In genomic region chr10:97534746-97535367, GRCh38 we compare ENCODE assay signal across 9 cellular contexts. TPM values are rescaled to one million over a fixed set of nuclear protein-coding genes. Genes with fewer than 3 reads are reported as not detected.
A peak's percentile ranks its signal among the peaks of the same experiment; 100 is the strongest.
DNase-seq lines count a peak whose midpoint lies in the region; ATAC-seq and TF ChIP-seq lines count a peak whose summit lies in the region.
"Had no signal": no experiment of that assay in that cellular context is flagged by ENCODE, and none has a peak within 500 bp of the region (broad histone marks: within the 10 kb centered on the region; RNA-seq: fewer than 3 reads in every experiment).

No MANE protein-coding gene starts in this region.

- H3K4me1 ChIP-seq in Panc1 (ENCODE audit: control insufficient read depth, insufficient read depth, low read length) (peaks cover 40% of the 10 kb centered on the region), colonic mucosa (no peaks in the 10 kb centered on the region), neural progenitor cell (peaks cover under 1% of the 10 kb centered on the region)

- H3K27me3 Mint-ChIP-seq in neural progenitor cell (ENCODE audit: insufficient read depth, low read depth), result peaks cover 2% of the 10 kb centered on the region
- H3K27me3 Mint-ChIP-seq: naive thymus-derived CD8-positive, alpha-beta T cell had no signal

- CTCF ChIA-PET in Panc1 (lab: Charles Lee), result interaction anchor here (0.6 to 2.5 kb wide), 6 partner anchors 18 to 92 kb away, joined by 3 to 13 read pairs (median 5); no protein-coding TSS in a partner anchor

- H3K27ac Mint-ChIP-seq in neural progenitor cell, result no peak overlapping the region
- H3K27ac Mint-ChIP-seq: naive thymus-derived CD8-positive, alpha-beta T cell had no signal

- peak; percentile 89 for TF ChIP-seq CTCF in Panc1 (IDR thresholded peaks at IDR 0.05)
- peak; percentile 34 for TF ChIP-seq CTCF in colonic mucosa (IDR thresholded peaks at IDR 0.05)
- TF ChIP-seq CTCF in neural progenitor cell (IDR thresholded peaks at IDR 0.05), result peak; percentile 70

- no peaks in the 10 kb centered on the region for H3K79me2 ChIP-seq in neural progenitor cell (ENCODE audit: low read depth)

- H3K4me3 ChIP-seq in Panc1 (ENCODE audit: low read depth in 2 of 2, low read length in 2 of 2) (no peak overlapping the region), colonic mucosa (no peak overlapping the region), neural progenitor cell (no peak overlapping the region)

- intact Hi-C loops in Panc1 (cut with micrococcal nuclease; ENCODE audit: unreplicated experiment) (no loop called here), colonic mucosa (cut with DNase I) (no loop called here)

- H4K20me1 ChIP-seq in neural progenitor cell (ENCODE audit: low read depth), result no peaks in the 10 kb centered on the region

- no peak overlapping the region for H3K9ac ChIP-seq in colonic mucosa (ENCODE audit: low read depth in 2 of 2, low read length in 2 of 2)
- H3K9ac ChIP-seq in neural progenitor cell, result no peak overlapping the region

- no peaks in the 10 kb centered on the region for H3K36me3 ChIP-seq in Panc1 (ENCODE audit: control insufficient read depth, insufficient read depth, low read length)
- H3K36me3 ChIP-seq in colonic mucosa, result no peaks in the 10 kb centered on the region
- H3K36me3 ChIP-seq in neural progenitor cell, result no peaks in the 10 kb centered on the region

- H3K27ac ChIP-seq in Panc1 (ENCODE audit: low read length), result no peak overlapping the region
- no peak overlapping the region for H3K27ac ChIP-seq in colonic mucosa
- H3K27ac ChIP-seq in neural progenitor cell, result no peak overlapping the region

- H3K36me3 Mint-ChIP-seq in neural progenitor cell, result peaks cover 2% of the 10 kb centered on the region
- H3K36me3 Mint-ChIP-seq: naive thymus-derived CD8-positive, alpha-beta T cell had no signal

- peak; percentile 59 for ATAC-seq in Panc1

- no TSS peak for BruUV-seq in Panc1 (replicated peaks; lab: Mats Ljungman, UMichigan)

- no peak overlapping the region for H3K4me3 Mint-ChIP-seq in neural progenitor cell
- H3K4me3 Mint-ChIP-seq: naive thymus-derived CD8-positive, alpha-beta T cell had no signal

- H2AFZ ChIP-seq in neural progenitor cell (replicated peaks), result no peak overlapping the region

- no peaks in the 10 kb centered on the region for H3K9me3 ChIP-seq in Panc1 (ENCODE audit: control insufficient read depth, insufficient read depth, low read depth, low read length)
- H3K9me3 ChIP-seq in colonic mucosa, result no peaks in the 10 kb centered on the region
- H3K9me3 ChIP-seq in neural progenitor cell (ENCODE audit: low read depth), result no peaks in the 10 kb centered on the region

- peaks cover 2% of the 10 kb centered on the region for H3K9me3 Mint-ChIP-seq in neural progenitor cell

- H3K4me1 Mint-ChIP-seq in neural progenitor cell, result peaks cover 29% of the 10 kb centered on the region

- POLR2A ChIA-PET in Panc1 (lab: Charles Lee), result interaction anchor here (0.6 kb wide), 1 partner anchor 40 kb away, joined by 3 read pairs; no protein-coding TSS in a partner anchor

- in situ Hi-C loops in Panc1 (cut with HindIII; ENCODE audit: low pct_unique_long_range_greater_than_20kb, low sequenced_read_pairs), result no loop called here

- H3K4me2 ChIP-seq in neural progenitor cell, result no peak overlapping the region

- H3K27me3 ChIP-seq in Panc1 (ENCODE audit: control insufficient read depth, insufficient read depth, low read length), result no peaks in the 10 kb centered on the region
- H3K27me3 ChIP-seq in colonic mucosa, result no peaks in the 10 kb centered on the region
- H3K27me3 ChIP-seq in neural progenitor cell, result no peaks in the 10 kb centered on the region

- H3F3A ChIP-seq in neural progenitor cell (ENCODE audit: low read depth), result no peaks in the 10 kb centered on the region

- DNase-seq in activated effector memory CD4-positive, alpha-beta T cell treated with anti-CD3 and anti-CD28 coated beads, Interleukin-2, amount 50 U/mL, for 16 hours, result peak; percentile 77
- DNase-seq in activated effector memory CD4-positive, alpha-beta T cell treated with Interleukin-2 at 50 U/mL for 16 hours, result no peak
- DNase-seq in Panc1 (ENCODE audit: low read depth, low spot score) (peak; percentile 10), colonic mucosa (no peak), neural progenitor cell (ENCODE audit: low spot score) (peak; percentile 62), SK-N-DZ (ENCODE audit: low spot score) (no peak), A172 (ENCODE audit: low spot score) (no peak), NCI-H2029 treated with DMSO at 0.1 percent for 48 hours (lab: John Stamatoyannopoulos, UW) (no peak)
- DNase-seq: naive thymus-derived CD8-positive, alpha-beta T cell had no signal

RNA-seq across cellular contexts. Expression of gene UBTD1, which starts 36.1 kb away (rescaled TPM):
- total RNA-seq in Panc1 (2021; ENCODE audit: unreplicated experiment) (55.6 TPM), colonic mucosa (1 to 10 TPM; 1.8 to 3.2 TPM), neural progenitor cell (ENCODE audit: low replicate concordance) (4.7 and 15.7 TPM in 2 replicates)
- polyA plus RNA-seq in Panc1 (2012; ENCODE audit: insufficient read length), result 63.0 TPM
- polyA plus RNA-seq in SK-N-DZ (2014; cell fraction: cytosol; rRNA removed), result 5.8 and 6.2 TPM in 2 replicates
- polyA plus RNA-seq in SK-N-DZ (2014; cell fraction: nucleus; rRNA removed), result 5.7 and 6.3 TPM in 2 replicates
- total RNA-seq in A172 (2014; rRNA removed; shearing (Covaris generic)), result 37.6 and 53.8 TPM in 2 replicates

RNA-seq across cellular contexts. Expression of gene MMS19, which starts 36.6 kb away (rescaled TPM):
- total RNA-seq in Panc1 (2021; ENCODE audit: unreplicated experiment), result 83.3 TPM
- polyA plus RNA-seq in Panc1 (2012; ENCODE audit: insufficient read length), result 81.5 TPM
- 10 to 100 TPM; 43.7 to 62.2 TPM for total RNA-seq in colonic mucosa
- total RNA-seq in neural progenitor cell (ENCODE audit: low replicate concordance), result 127 and 216 TPM in 2 replicates
- 103 and 140 TPM in 2 replicates for polyA plus RNA-seq in SK-N-DZ (2014; cell fraction: cytosol; rRNA removed)
- polyA plus RNA-seq in SK-N-DZ (2014; cell fraction: nucleus; rRNA removed), result 265 and 277 TPM in 2 replicates
- 90.4 and 105 TPM in 2 replicates for total RNA-seq in A172 (2014; rRNA removed; shearing (Covaris generic))

RNA-seq across cellular contexts. Expression of gene ANKRD2, which starts 37.7 kb away (rescaled TPM):
- 0.98 TPM for total RNA-seq in Panc1 (2021; ENCODE audit: unreplicated experiment)
- 0.56 TPM for polyA plus RNA-seq in Panc1 (2012; ENCODE audit: insufficient read length)
- total RNA-seq in colonic mucosa, result under 1 TPM in 1 of 2 donors, not detected in 1; 0.24 TPM
- not detected in 2 replicates for total RNA-seq in neural progenitor cell (ENCODE audit: low replicate concordance)
- not detected in 2 replicates for polyA plus RNA-seq in SK-N-DZ (2014; cell fraction: cytosol; rRNA removed)
- not detected in 2 replicates for polyA plus RNA-seq in SK-N-DZ (2014; cell fraction: nucleus; rRNA removed)
- total RNA-seq in A172 (2014; rRNA removed; shearing (Covaris generic)), result 2.0 and 6.7 TPM in 2 replicates
- total RNA-seq: naive thymus-derived CD8-positive, alpha-beta T cell had no signal
- polyA plus RNA-seq: naive thymus-derived CD8-positive, alpha-beta T cell had no signal

RNA-seq across cellular contexts. Expression of gene HOGA1, which starts 49.3 kb away (rescaled TPM):
- 0.08 TPM for total RNA-seq in Panc1 (2021; ENCODE audit: unreplicated experiment)
- polyA plus RNA-seq in Panc1 (2012; ENCODE audit: insufficient read length), result 0.16 TPM
- under 1 TPM in 1 of 2 donors, not detected in 1; 0.49 TPM for total RNA-seq in colonic mucosa
- 0.17 and 1.2 TPM in 2 replicates for total RNA-seq in neural progenitor cell (ENCODE audit: low replicate concordance)
- polyA plus RNA-seq in SK-N-DZ (2014; cell fraction: cytosol; rRNA removed), result 4.3 and 6.6 TPM in 2 replicates
- polyA plus RNA-seq in SK-N-DZ (2014; cell fraction: nucleus; rRNA removed), result 4.4 and 5.9 TPM in 2 replicates
- 6.3 and 7.7 TPM in 2 replicates for total RNA-seq in A172 (2014; rRNA removed; shearing (Covaris generic))
- total RNA-seq: naive thymus-derived CD8-positive, alpha-beta T cell had no signal
- polyA plus RNA-seq: naive thymus-derived CD8-positive, alpha-beta T cell had no signal

RNA-seq across cellular contexts. Expression of gene C10orf62, which starts 54.7 kb away (rescaled TPM):
- not detected for total RNA-seq in Panc1 (2021; ENCODE audit: unreplicated experiment)
- not detected for polyA plus RNA-seq in Panc1 (2012; ENCODE audit: insufficient read length)
- total RNA-seq in colonic mucosa, result not detected
- not detected in 2 replicates for total RNA-seq in neural progenitor cell (ENCODE audit: low replicate concordance)
- 0.32 TPM in 1 of 2 replicates, not detected in the other for polyA plus RNA-seq in SK-N-DZ (2014; cell fraction: cytosol; rRNA removed)
- polyA plus RNA-seq in SK-N-DZ (2014; cell fraction: nucleus; rRNA removed), result 0.16 and 0.19 TPM in 2 replicates
- total RNA-seq in A172 (2014; rRNA removed; shearing (Covaris generic)), result 0.38 TPM in 1 of 2 replicates, not detected in the other
- total RNA-seq: naive thymus-derived CD8-positive, alpha-beta T cell had no signal
- polyA plus RNA-seq: naive thymus-derived CD8-positive, alpha-beta T cell had no signal

Comparison
In these comparisons a context has a peak if more than half of its experiments do, and no peak if none do; other contexts are left out.
1. DNase-seq: peak in activated effector memory CD4-positive, alpha-beta T cell treated with anti-CD3 and anti-CD28 coated beads, Interleukin-2, amount 50 U/mL, for 16 hours (single experiment), Panc1 (single experiment) and neural progenitor cell (single experiment); none in activated effector memory CD4-positive, alpha-beta T cell treated with Interleukin-2 at 50 U/mL for 16 hours (single experiment), colonic mucosa (single experiment), SK-N-DZ (single experiment), A172 (single experiment) and NCI-H2029 treated with DMSO at 0.1 percent for 48 hours (single experiment).
2. CTCF ChIP-seq: peak in every context shown above with its lines; median percentile 89 in Panc1; 70 in neural progenitor cell; 34 in colonic mucosa.